In genomic region chr1:231583376-231583775, GRCh38 we compare ENCODE assay signal across 24 cellular contexts.
"Had no signal": no experiment of that assay in that cellular context is flagged by ENCODE, and none has a peak within 500 bp of the region (broad histone marks: within the 10 kb centered on the region; RNA-seq: fewer than 3 reads in every experiment).

No MANE protein-coding gene starts in this region.

- H3K36me3 ChIP-seq: ascending aorta, breast epithelium, cardiac muscle cell, colonic mucosa had no signal

- DNase-seq: activated CD4-positive, alpha-beta memory T cell treated with anti-CD3 and anti-CD28 coated beads for 36 hours; activated CD4-positive, alpha-beta T cell treated with anti-CD3 and anti-CD28 coated beads for 36 hours; activated CD4-positive, alpha-beta T cell treated with anti-CD3 and anti-CD28 coated beads, Interleukin-2, amount 10 ng/mL, durations not matched to agents 24 days and 14 days; activated CD4-positive, CD25-positive, alpha-beta regulatory T cell; activated CD4-positive, CD25-positive, alpha-beta regulatory T cell treated with anti-CD3 and anti-CD28 coated beads, Interleukin-2, amount 50 U/mL, for 72 hours; activated CD8-positive, alpha-beta memory T cell treated with anti-CD3 and anti-CD28 coated beads, Interleukin-2, amount 10 ng/mL, durations not matched to agents 7 days and 5 days; activated CD8-positive, alpha-beta memory T cell treated with anti-CD3 and anti-CD28 coated beads, Interleukin-2, amount 50 U/mL, for 4 hours; activated CD8-positive, alpha-beta T cell treated with anti-CD3 and anti-CD28 coated beads, Interleukin-2, amount 10 ng/mL, durations not matched to agents 7 days and 5 days; activated effector memory CD4-positive, alpha-beta T cell treated with anti-CD3 and anti-CD28 coated beads, Interleukin-2, amount 50 U/mL, for 16 hours; activated naive CD4-positive, alpha-beta T cell; activated naive CD4-positive, alpha-beta T cell treated with anti-CD3 and anti-CD28 coated beads, Interleukin-2, amount 10 ng/mL, durations not matched to agents 7 days and 5 days; activated naive CD8-positive, alpha-beta T cell treated with anti-CD3 and anti-CD28 coated beads, Interleukin-2, amount 10 ng/mL, durations not matched to agents 7 days and 5 days; activated T-cell treated with anti-CD3 and anti-CD28 coated beads, Interleukin-2, amount 50 U/mL, for 1 hour; activated T-cell treated with anti-CD3 and anti-CD28 coated beads, Interleukin-2, amount 50 U/mL, for 48 hours; central memory CD4-positive, alpha-beta T cell; cerebellar nuclear complex; colonic mucosa; effector memory CD4-positive, alpha-beta T cell; endodermal cell; T-helper 2 cell had no signal

- H3K4me1 ChIP-seq: ascending aorta, breast epithelium, colonic mucosa had no signal

- H3K27me3 ChIP-seq: ascending aorta, breast epithelium, cardiac muscle cell, colonic mucosa had no signal

- H3K9me3 ChIP-seq: ascending aorta, breast epithelium, colonic mucosa had no signal

- H3K27ac ChIP-seq: ascending aorta, breast epithelium, cardiac muscle cell, colonic mucosa had no signal

- H3K4me3 ChIP-seq: ascending aorta, breast epithelium, cardiac muscle cell, colonic mucosa had no signal

- ATAC-seq: activated CD4-positive, alpha-beta T cell treated with anti-CD3 and anti-CD28 coated beads for 36 hours; activated CD8-positive, alpha-beta memory T cell treated with anti-CD3 and anti-CD28 coated beads, Interleukin-2, amount 10 ng/mL, durations not matched to agents 7 days and 5 days; activated CD8-positive, alpha-beta T cell treated with anti-CD3 and anti-CD28 coated beads, Interleukin-2, amount 10 ng/mL, durations not matched to agents 7 days and 5 days; esophagus mucosa had no signal
